In the genomic region with DNA sequence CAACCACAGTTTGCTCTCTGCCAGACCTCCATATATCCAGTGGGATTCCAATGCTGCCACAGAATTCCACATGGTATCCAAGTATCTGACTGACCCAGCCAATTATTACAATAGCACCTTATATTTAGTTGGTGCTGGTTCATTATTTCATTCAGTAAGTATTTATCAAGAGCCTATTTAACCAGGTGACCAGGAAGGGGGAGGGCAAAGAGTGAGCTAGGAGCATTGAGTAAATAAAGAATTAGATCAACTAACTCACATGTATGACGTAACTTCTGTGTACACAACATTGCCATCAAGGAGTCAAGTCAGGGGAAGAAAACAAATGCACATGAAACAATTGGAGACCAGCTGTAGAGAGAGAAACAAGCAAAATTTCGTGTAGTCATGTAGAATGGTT, we compare ENCODE assay signal across 1 cellular context.
TF ChIP-seq lines count a peak whose summit lies in the region.

No MANE protein-coding gene starts in this region.

TF ChIP-seq in A549, 52 proteins besides CTCF, POLR2A, EP300 and RAD21 (continued from another document):
- TF ChIP-seq, protein P1, sequence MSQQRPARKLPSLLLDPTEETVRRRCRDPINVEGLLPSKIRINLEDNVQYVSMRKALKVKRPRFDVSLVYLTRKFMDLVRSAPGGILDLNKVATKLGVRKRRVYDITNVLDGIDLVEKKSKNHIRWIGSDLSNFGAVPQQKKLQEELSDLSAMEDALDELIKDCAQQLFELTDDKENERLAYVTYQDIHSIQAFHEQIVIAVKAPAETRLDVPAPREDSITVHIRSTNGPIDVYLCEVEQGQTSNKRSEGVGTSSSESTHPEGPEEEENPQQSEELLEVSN (IDR thresholded peaks at IDR 0.05; ENCODE audit: borderline replicate concordance, low read depth) = no peak
- TF ChIP-seq HOXA7 (CRISPR knock-in tag; IDR thresholded peaks at IDR 0.05) (peak; percentile 69), TFCP2L1 (CRISPR knock-in tag; IDR thresholded peaks at IDR 0.05) (0 out of 2 replicates have a peak, but pooled peaks have one; percentile 74), ZNF302 (CRISPR knock-in tag; IDR thresholded peaks at IDR 0.05) (no peak), RCOR1 (IDR thresholded peaks at IDR 0.05; ENCODE audit: low read depth, low read length) (no peak), JUNB (IDR thresholded peaks at IDR 0.05) (peak; percentile 85), NR3C1 (IDR thresholded peaks at IDR 0.05) (no peak), PHF8 (IDR thresholded peaks at IDR 0.05; ENCODE audit: borderline replicate concordance, low read depth) (no peak), POLR2AphosphoS2 (conservative IDR thresholded peaks at IDR 0.05; ENCODE audit: low read length) (no peak), CBX8 (IDR thresholded peaks at IDR 0.05) (no peak), NPAS2 (CRISPR knock-in tag; IDR thresholded peaks at IDR 0.05; ENCODE audit: borderline replicate concordance) (no peak), SREBF2 (IDR thresholded peaks at IDR 0.05) (no peak), CEBPB (IDR thresholded peaks at IDR 0.05) (peak; percentile 90 to 91), RNF2 (IDR thresholded peaks at IDR 0.05; ENCODE audit: borderline replicate concordance, low read depth) (no peak), NFE2L2 (conservative IDR thresholded peaks at IDR 0.05; ENCODE audit: low read length) (no peak), HOXB13 (CRISPR knock-in tag; IDR thresholded peaks at IDR 0.05; ENCODE audit: low read depth) (peak; percentile 85), BHLHE40 (IDR thresholded peaks at IDR 0.05; ENCODE audit: low read depth, low read length) (peak; percentile 30; the same call in 1 of the 2 replicates), MAZ (IDR thresholded peaks at IDR 0.05; ENCODE audit: borderline replicate concordance, low read depth, low read length) (no peak), ZC3H11A (IDR thresholded peaks at IDR 0.05) (no peak), SMC3 (IDR thresholded peaks at IDR 0.05) (peak; percentile 59), ZSCAN20 (CRISPR knock-in tag; IDR thresholded peaks at IDR 0.05) (peak; percentile 53; the same call in 1 of the 2 replicates), MYC (IDR thresholded peaks at IDR 0.05; ENCODE audit: borderline replicate concordance, low read length) (no peak), TP53 (CRISPR knock-in tag; IDR thresholded peaks at IDR 0.05) (no peak), KDM1A (IDR thresholded peaks at IDR 0.05; ENCODE audit: low read depth) (no peak), KDM5A (IDR thresholded peaks at IDR 0.05) (no peak), CHD4 (IDR thresholded peaks at IDR 0.05; ENCODE audit: borderline replicate concordance) (no peak), FOSB (CRISPR knock-in tag; IDR thresholded peaks at IDR 0.05) (no peak), JUN (IDR thresholded peaks at IDR 0.05) (peak; percentile 87 to 99; a peak in 4 of 5 replicates)
- TF ChIP-seq, protein P2, sequence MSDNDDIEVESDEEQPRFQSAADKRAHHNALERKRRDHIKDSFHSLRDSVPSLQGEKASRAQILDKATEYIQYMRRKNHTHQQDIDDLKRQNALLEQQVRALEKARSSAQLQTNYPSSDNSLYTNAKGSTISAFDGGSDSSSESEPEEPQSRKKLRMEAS (IDR thresholded peaks at IDR 0.05) = peak; percentile 58; the same call in 1 of the 2 replicates
- TF ChIP-seq, protein P3, sequence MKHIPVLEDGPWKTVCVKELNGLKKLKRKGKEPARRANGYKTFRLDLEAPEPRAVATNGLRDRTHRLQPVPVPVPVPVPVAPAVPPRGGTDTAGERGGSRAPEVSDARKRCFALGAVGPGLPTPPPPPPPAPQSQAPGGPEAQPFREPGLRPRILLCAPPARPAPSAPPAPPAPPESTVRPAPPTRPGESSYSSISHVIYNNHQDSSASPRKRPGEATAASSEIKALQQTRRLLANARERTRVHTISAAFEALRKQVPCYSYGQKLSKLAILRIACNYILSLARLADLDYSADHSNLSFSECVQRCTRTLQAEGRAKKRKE (CRISPR knock-in tag; IDR thresholded peaks at IDR 0.05; ENCODE audit: low read depth) = peak; percentile 82; the same call in 1 of the 2 replicates
- TF ChIP-seq, protein P4, sequence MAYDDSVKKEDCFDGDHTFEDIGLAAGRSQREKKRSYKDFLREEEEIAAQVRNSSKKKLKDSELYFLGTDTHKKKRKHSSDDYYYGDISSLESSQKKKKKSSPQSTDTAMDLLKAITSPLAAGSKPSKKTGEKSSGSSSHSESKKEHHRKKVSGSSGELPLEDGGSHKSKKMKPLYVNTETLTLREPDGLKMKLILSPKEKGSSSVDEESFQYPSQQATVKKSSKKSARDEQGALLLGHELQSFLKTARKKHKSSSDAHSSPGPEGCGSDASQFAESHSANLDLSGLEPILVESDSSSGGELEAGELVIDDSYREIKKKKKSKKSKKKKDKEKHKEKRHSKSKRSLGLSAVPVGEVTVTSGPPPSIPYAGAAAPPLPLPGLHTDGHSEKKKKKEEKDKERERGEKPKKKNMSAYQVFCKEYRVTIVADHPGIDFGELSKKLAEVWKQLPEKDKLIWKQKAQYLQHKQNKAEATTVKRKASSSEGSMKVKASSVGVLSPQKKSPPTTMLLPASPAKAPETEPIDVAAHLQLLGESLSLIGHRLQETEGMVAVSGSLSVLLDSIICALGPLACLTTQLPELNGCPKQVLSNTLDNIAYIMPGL (CRISPR knock-in tag; IDR thresholded peaks at IDR 0.05; ENCODE audit: borderline replicate concordance) = no peak
- TF ChIP-seq, protein P5, sequence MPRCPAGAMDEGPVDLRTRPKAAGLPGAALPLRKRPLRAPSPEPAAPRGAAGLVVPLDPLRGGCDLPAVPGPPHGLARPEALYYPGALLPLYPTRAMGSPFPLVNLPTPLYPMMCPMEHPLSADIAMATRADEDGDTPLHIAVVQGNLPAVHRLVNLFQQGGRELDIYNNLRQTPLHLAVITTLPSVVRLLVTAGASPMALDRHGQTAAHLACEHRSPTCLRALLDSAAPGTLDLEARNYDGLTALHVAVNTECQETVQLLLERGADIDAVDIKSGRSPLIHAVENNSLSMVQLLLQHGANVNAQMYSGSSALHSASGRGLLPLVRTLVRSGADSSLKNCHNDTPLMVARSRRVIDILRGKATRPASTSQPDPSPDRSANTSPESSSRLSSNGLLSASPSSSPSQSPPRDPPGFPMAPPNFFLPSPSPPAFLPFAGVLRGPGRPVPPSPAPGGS (IDR thresholded peaks at IDR 0.05) = peak; percentile 93; the same call in 1 of the 3 replicates
- TF ChIP-seq, protein P6, sequence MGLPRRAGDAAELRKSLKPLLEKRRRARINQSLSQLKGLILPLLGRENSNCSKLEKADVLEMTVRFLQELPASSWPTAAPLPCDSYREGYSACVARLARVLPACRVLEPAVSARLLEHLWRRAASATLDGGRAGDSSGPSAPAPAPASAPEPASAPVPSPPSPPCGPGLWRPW (IDR thresholded peaks at IDR 0.05) = peak; percentile 81
- TF ChIP-seq, protein P7, sequence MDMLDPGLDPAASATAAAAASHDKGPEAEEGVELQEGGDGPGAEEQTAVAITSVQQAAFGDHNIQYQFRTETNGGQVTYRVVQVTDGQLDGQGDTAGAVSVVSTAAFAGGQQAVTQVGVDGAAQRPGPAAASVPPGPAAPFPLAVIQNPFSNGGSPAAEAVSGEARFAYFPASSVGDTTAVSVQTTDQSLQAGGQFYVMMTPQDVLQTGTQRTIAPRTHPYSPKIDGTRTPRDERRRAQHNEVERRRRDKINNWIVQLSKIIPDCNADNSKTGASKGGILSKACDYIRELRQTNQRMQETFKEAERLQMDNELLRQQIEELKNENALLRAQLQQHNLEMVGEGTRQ (IDR thresholded peaks at IDR 0.05) = 0 out of 2 replicates have a peak, but pooled peaks have one; percentile 23
- TF ChIP-seq, protein P8, sequence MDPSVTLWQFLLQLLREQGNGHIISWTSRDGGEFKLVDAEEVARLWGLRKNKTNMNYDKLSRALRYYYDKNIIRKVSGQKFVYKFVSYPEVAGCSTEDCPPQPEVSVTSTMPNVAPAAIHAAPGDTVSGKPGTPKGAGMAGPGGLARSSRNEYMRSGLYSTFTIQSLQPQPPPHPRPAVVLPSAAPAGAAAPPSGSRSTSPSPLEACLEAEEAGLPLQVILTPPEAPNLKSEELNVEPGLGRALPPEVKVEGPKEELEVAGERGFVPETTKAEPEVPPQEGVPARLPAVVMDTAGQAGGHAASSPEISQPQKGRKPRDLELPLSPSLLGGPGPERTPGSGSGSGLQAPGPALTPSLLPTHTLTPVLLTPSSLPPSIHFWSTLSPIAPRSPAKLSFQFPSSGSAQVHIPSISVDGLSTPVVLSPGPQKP (IDR thresholded peaks at IDR 0.05; ENCODE audit: low read depth, low read length) = no peak
- TF ChIP-seq, protein P9, sequence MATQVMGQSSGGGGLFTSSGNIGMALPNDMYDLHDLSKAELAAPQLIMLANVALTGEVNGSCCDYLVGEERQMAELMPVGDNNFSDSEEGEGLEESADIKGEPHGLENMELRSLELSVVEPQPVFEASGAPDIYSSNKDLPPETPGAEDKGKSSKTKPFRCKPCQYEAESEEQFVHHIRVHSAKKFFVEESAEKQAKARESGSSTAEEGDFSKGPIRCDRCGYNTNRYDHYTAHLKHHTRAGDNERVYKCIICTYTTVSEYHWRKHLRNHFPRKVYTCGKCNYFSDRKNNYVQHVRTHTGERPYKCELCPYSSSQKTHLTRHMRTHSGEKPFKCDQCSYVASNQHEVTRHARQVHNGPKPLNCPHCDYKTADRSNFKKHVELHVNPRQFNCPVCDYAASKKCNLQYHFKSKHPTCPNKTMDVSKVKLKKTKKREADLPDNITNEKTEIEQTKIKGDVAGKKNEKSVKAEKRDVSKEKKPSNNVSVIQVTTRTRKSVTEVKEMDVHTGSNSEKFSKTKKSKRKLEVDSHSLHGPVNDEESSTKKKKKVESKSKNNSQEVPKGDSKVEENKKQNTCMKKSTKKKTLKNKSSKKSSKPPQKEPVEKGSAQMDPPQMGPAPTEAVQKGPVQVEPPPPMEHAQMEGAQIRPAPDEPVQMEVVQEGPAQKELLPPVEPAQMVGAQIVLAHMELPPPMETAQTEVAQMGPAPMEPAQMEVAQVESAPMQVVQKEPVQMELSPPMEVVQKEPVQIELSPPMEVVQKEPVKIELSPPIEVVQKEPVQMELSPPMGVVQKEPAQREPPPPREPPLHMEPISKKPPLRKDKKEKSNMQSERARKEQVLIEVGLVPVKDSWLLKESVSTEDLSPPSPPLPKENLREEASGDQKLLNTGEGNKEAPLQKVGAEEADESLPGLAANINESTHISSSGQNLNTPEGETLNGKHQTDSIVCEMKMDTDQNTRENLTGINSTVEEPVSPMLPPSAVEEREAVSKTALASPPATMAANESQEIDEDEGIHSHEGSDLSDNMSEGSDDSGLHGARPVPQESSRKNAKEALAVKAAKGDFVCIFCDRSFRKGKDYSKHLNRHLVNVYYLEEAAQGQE (IDR thresholded peaks at IDR 0.05) = no peak
